14 cellular contexts compared by ENCODE assay signal in genomic region chr14:101963052-101963451, GRCh38. TPM values are rescaled to one million over a fixed set of nuclear protein-coding genes. Genes with fewer than 3 reads are reported as not detected.
A peak's percentile ranks its signal among the peaks of the same experiment; 100 is the strongest.
DNase-seq lines count a peak whose midpoint lies in the region; ATAC-seq, FAIRE-seq and TF ChIP-seq lines count a peak whose summit lies in the region.
"Had no signal": no experiment of that assay in that cellular context is flagged by ENCODE, and none has a peak within 500 bp of the region (broad histone marks: within the 10 kb centered on the region; RNA-seq: fewer than 3 reads in every experiment).

No MANE protein-coding gene starts in this region.

- H3K4me2 ChIP-seq in BLaER1 = 0 out of 2 replicates have a peak overlapping the region, but pooled peaks have one; percentile 82
- peak overlapping the region; percentile 61 for H3K4me2 ChIP-seq in PC-3 (ENCODE audit: low read length)

- no peak overlapping the region for H3K27ac ChIP-seq in BLaER1
- peak overlapping the region; percentile 58 for H3K27ac ChIP-seq in PC-3 (ENCODE audit: low read length)
- peak overlapping the region in 57 of 59 donors; percentile 45 to 100 (median 91) for H3K27ac ChIP-seq in dorsolateral prefrontal cortex
- peak overlapping the region; percentile 71 for H3K27ac ChIP-seq in rectal smooth muscle tissue (ENCODE audit: low read depth, low read length)

- H3K79me2 ChIP-seq in PC-3 (ENCODE audit: low read length) = peaks cover 37% of the 10 kb centered on the region

- H4K20me1 ChIP-seq in BLaER1 = peaks cover 36% of the 10 kb centered on the region
- H4K20me1 ChIP-seq in PC-3 (ENCODE audit: low read length) = peaks cover 7% of the 10 kb centered on the region; the same call in 1 of the 2 replicates

- no TSS peak for BruUV-seq in PC-3 (replicated peaks; lab: Mats Ljungman, UMichigan)

- H3K4me1 ChIP-seq in BLaER1 (peaks cover 53% of the 10 kb centered on the region), PC-3 (ENCODE audit: insufficient read depth, low read length) (peaks cover 33% of the 10 kb centered on the region), rectal smooth muscle tissue (ENCODE audit: control insufficient read depth, insufficient read depth, low read length) (peaks cover 25% of the 10 kb centered on the region)

- ATAC-seq in PC-3 (no peak), GM19467 (IDR thresholded peaks at IDR 0.05; ENCODE audit: unreplicated experiment) (no peak)
- ATAC-seq: natural killer cell treated with Interleukin-12 subunit alpha and Interleukin-12 subunit beta and Interleukin-15 and Interleukin-18, amount 100 ng/mL, for 72 hours; stimulated activated memory B cell treated with anti-CD40 and anti-IgM and Interleukin-4, amounts not matched to agents 10 μg/mL and 1 μg/mL and 100 μg/mL, for 72 hours had no signal

- no peaks in the 10 kb centered on the region for H3F3A ChIP-seq in PC-3 (ENCODE audit: low read length, unreplicated experiment)

- CTCF ChIA-PET in PC-3 (lab: Charles Lee) = no interaction called here

- peak overlapping the region; percentile 56; the same call in 1 of the 2 replicates for H2AFZ ChIP-seq in PC-3 (ENCODE audit: low read length)

- H3K9me3 ChIP-seq in BLaER1 = no peaks in the 10 kb centered on the region
- no peaks in the 10 kb centered on the region for H3K9me3 ChIP-seq in PC-3 (ENCODE audit: low read length)
- H3K9me3 ChIP-seq: vagina had no signal

- no peak overlapping the region for H3K9ac ChIP-seq in BLaER1
- no peak overlapping the region for H3K9ac ChIP-seq in PC-3 (ENCODE audit: low read length)
- H3K9ac ChIP-seq in rectal smooth muscle tissue (ENCODE audit: low read length) = no peak overlapping the region

- H3K4me3 ChIP-seq in BLaER1 (no peak overlapping the region), PC-3 (ENCODE audit: low read length) (no peak overlapping the region), dorsolateral prefrontal cortex (peak overlapping the region in 5 of 59 donors; percentile 5 to 18 (median 6)), rectal smooth muscle tissue (ENCODE audit: low read length) (no peak overlapping the region)

- H3K36me3 ChIP-seq in BLaER1 (peaks cover under 1% of the 10 kb centered on the region; the same call in 1 of the 2 replicates), PC-3 (ENCODE audit: low read depth, low read length) (peaks cover 8% of the 10 kb centered on the region; the same call in 1 of the 2 replicates), rectal smooth muscle tissue (ENCODE audit: control insufficient read depth, insufficient read depth, low read length) (no peaks in the 10 kb centered on the region)
- H3K36me3 ChIP-seq: vagina had no signal

- POLR2A ChIA-PET in PC-3 (lab: Charles Lee; ENCODE audit: unreplicated experiment) = no interaction called here

- FAIRE-seq in HTR-8/SVneo (lab: Jason Lieb, UNC) = no peak

- no peaks in the 10 kb centered on the region for H3K9me2 ChIP-seq in PC-3 (replicated peaks; ENCODE audit: low read length)

- H3K27me3 ChIP-seq in BLaER1 (no peaks in the 10 kb centered on the region), PC-3 (ENCODE audit: low read length) (no peaks in the 10 kb centered on the region), dorsolateral prefrontal cortex (no peaks in the 10 kb centered on the region), rectal smooth muscle tissue (ENCODE audit: control insufficient read depth, insufficient read depth, low read length) (no peaks in the 10 kb centered on the region)
- H3K27me3 ChIP-seq: vagina had no signal

- DNase-seq in PC-3 (no peak), dorsolateral prefrontal cortex (peak in 2 of 10 donors; percentile 11 to 22), HTR-8/SVneo (ENCODE audit: insufficient read length, low spot score) (no peak), Kasumi-1 (lab: John Stamatoyannopoulos, UW) (no peak)
- DNase-seq in activated CD4-positive, alpha-beta T cell treated with anti-CD3 and anti-CD28 coated beads for 48 hours = no peak
- DNase-seq: activated naive CD4-positive, alpha-beta T cell treated with anti-CD3 and anti-CD28 coated beads, Interleukin-2, amount 10 ng/mL, durations not matched to agents 7 days and 5 days; MV-4-11; stimulated activated CD4-positive, alpha-beta T cell treated with anti-CD3 and anti-CD28 coated beads, Interleukin-12 subunit alpha, Interleukin-12 subunit beta, amount 100 ng/mL, for 4 hours had no signal

- no peak for TF ChIP-seq CTCF in PC-3 (conservative IDR thresholded peaks at IDR 0.05; ENCODE audit: low read depth, low read length)
- no peak for TF ChIP-seq CTCF in dorsolateral prefrontal cortex (IDR thresholded peaks at IDR 0.05 in 54 of 56, conservative IDR thresholded peaks at IDR 0.05 in 2 of 56; ENCODE audit: low read depth in 1 of 56, partially characterized antibody in 56 of 56)

- intact Hi-C loops in PC-3 (cut with micrococcal nuclease) = loop anchor here (5.0 kb wide), 1 partner anchor 64 kb away; no protein-coding TSS in a partner anchor
- intact Hi-C loops in dorsolateral prefrontal cortex (cut with DNase I) = loop anchor here (2.0 to 10.0 kb wide), 9 partner anchors 14 to 552 kb away; partner anchors contain the start of gene HSP90AA1 (in 1 of the 2)

RNA-seq across cellular contexts. Expression of gene DYNC1H1, which starts 1.3 kb away (rescaled TPM):
- total RNA-seq in PC-3 (2014; rRNA removed) (606 and 701 TPM in 2 replicates), dorsolateral prefrontal cortex (1,000 to 10,000 TPM in 97 of 120 experiments, 100 to 1,000 TPM in 23; 740 to 1,310 (median 1,110) TPM)
